Comparison of ENCODE assay signal across 8 cellular contexts in genomic region chr10:80202934-80203834, GRCh38. TPM values are rescaled to one million over a fixed set of nuclear protein-coding genes. Genes with fewer than 3 reads are reported as not detected.
DNase-seq lines count a peak whose midpoint lies in the region; ATAC-seq and TF ChIP-seq lines count a peak whose summit lies in the region.

No MANE protein-coding gene starts in this region.

- H3K27me3 Mint-ChIP-seq in activated CD8-positive, alpha-beta T cell treated with anti-CD3 and anti-CD28 coated beads for 36 hours: no peaks in the 10 kb centered on the region
- no peaks in the 10 kb centered on the region for H3K27me3 Mint-ChIP-seq in natural killer cell (ENCODE audit: low read depth in 2 of 2)

- peak in 1 of 2 donors; percentile 13 for TF ChIP-seq POLR2A in tibial nerve (IDR thresholded peaks at IDR 0.05)

- CTCF ChIA-PET in activated CD8-positive, alpha-beta T cell treated with anti-CD3 and anti-CD28 coated beads for 36 hours (lab: Charles Lee): interaction anchor here (0.7 to 4.8 kb wide), 16 partner anchors 9 to 267 kb away, joined by 3 to 28 read pairs (median 4); no protein-coding TSS in a partner anchor

- TF ChIP-seq EP300 in tibial nerve (IDR thresholded peaks at IDR 0.05): peak in 1 of 2 donors; percentile 47

- H3K36me3 ChIP-seq in tibial nerve: no peaks in the 10 kb centered on the region

- no peaks in the 10 kb centered on the region for H3K9me3 ChIP-seq in tibial nerve

- H3K27ac ChIP-seq in epithelial cell of prostate (peak overlapping the region; percentile 98), tibial nerve (peak overlapping the region; percentile 14 to 99 (median 95))

- H3K27me3 ChIP-seq in tibial nerve: no peaks in the 10 kb centered on the region

- peaks cover 44% of the 10 kb centered on the region for H3K36me3 Mint-ChIP-seq in activated CD8-positive, alpha-beta T cell treated with anti-CD3 and anti-CD28 coated beads for 36 hours (ENCODE audit: low read depth)
- H3K36me3 Mint-ChIP-seq in natural killer cell: no peaks in the 10 kb centered on the region

- peaks cover 57% of the 10 kb centered on the region for H3K4me1 Mint-ChIP-seq in activated CD8-positive, alpha-beta T cell treated with anti-CD3 and anti-CD28 coated beads for 36 hours (ENCODE audit: low read depth)
- peaks cover 64 to 67% of the 10 kb centered on the region in 2 donors for H3K4me1 Mint-ChIP-seq in natural killer cell

- ATAC-seq in HG02678 (IDR thresholded peaks at IDR 0.05; ENCODE audit: unreplicated experiment): peak; percentile 59
- ATAC-seq in activated CD8-positive, alpha-beta T cell treated with anti-CD3 and anti-CD28 coated beads for 36 hours: peak; percentile 75
- peak; percentile 58 to 73 (median 64) for ATAC-seq in natural killer cell

- WGBS in tibial nerve, 2 donors: 45 to 47% methylated on average over 14 of the region's 14 CpGs

- H3K9me3 Mint-ChIP-seq in activated CD8-positive, alpha-beta T cell treated with anti-CD3 and anti-CD28 coated beads for 36 hours: no peaks in the 10 kb centered on the region
- no peaks in the 10 kb centered on the region for H3K9me3 Mint-ChIP-seq in natural killer cell

- H3K4me3 ChIP-seq in tibial nerve: peak overlapping the region; percentile 6 to 90 (median 80)

- H3K27ac Mint-ChIP-seq in activated CD8-positive, alpha-beta T cell treated with anti-CD3 and anti-CD28 coated beads for 36 hours: peak overlapping the region; percentile 91
- H3K27ac Mint-ChIP-seq in natural killer cell: peak overlapping the region; percentile 79 to 83

- POLR2A ChIA-PET in activated CD8-positive, alpha-beta T cell treated with anti-CD3 and anti-CD28 coated beads for 36 hours (lab: Charles Lee): interaction anchor here (0.6 to 5.3 kb wide), 13 partner anchors 9 to 261 kb away, joined by 3 to 49 read pairs (median 6); no protein-coding TSS in a partner anchor

- intact Hi-C loops in activated CD8-positive, alpha-beta T cell treated with anti-CD3 and anti-CD28 coated beads for 36 hours (cut with micrococcal nuclease): loop anchor here (1.0 to 10.0 kb wide), 2 partner anchors 17 to 272 kb away; no protein-coding TSS in a partner anchor
- intact Hi-C loops in natural killer cell (cut with micrococcal nuclease): loop anchor here (10.0 kb wide), 1 partner anchor 292 kb away; no protein-coding TSS in a partner anchor

- DNase-seq in SIG-M5 treated with dmso at 0.1 percent for 504 hours (lab: John Stamatoyannopoulos, UW; ENCODE audit: unreplicated experiment) (peak; percentile 72), SIG-M5 (lab: John Stamatoyannopoulos, UW) (no peak), NCI-H1694 treated with DMSO at 0.1 percent for 48 hours (lab: John Stamatoyannopoulos, UW) (peak; percentile 41), epithelial cell of prostate (ENCODE audit: low read depth, low spot score) (no peak), natural killer cell (peak; percentile 41), tibial nerve (ENCODE audit: low spot score in 2 of 2) (peak in 1 of 2 donors; percentile 48)
- peak; percentile 88 for DNase-seq in activated CD8-positive, alpha-beta T cell treated with anti-CD3 and anti-CD28 coated beads for 36 hours

- no peak for TF ChIP-seq CTCF in activated CD8-positive, alpha-beta T cell treated with anti-CD3 and anti-CD28 coated beads for 36 hours (IDR thresholded peaks at IDR 0.05)
- TF ChIP-seq CTCF in natural killer cell (IDR thresholded peaks at IDR 0.05) (no peak), tibial nerve (IDR thresholded peaks at IDR 0.05) (peak in 1 of 5 experiments; percentile 14)

- H3K4me3 Mint-ChIP-seq in activated CD8-positive, alpha-beta T cell treated with anti-CD3 and anti-CD28 coated beads for 36 hours: peak overlapping the region; percentile 92
- H3K4me3 Mint-ChIP-seq in natural killer cell: peak overlapping the region; percentile 88

- peaks cover 0 to 89% (median 57%) of the 10 kb centered on the region in 4 donors for H3K4me1 ChIP-seq in tibial nerve

RNA-seq across cellular contexts. Expression of gene ANXA11, which starts 2.2 kb away (rescaled TPM):
- 100 to 1,000 TPM; 226 to 238 TPM for total RNA-seq in activated CD8-positive, alpha-beta T cell treated with anti-CD3 and anti-CD28 coated beads for 36 hours
- total RNA-seq in natural killer cell (100 to 1,000 TPM; 213 to 264 (median 245) TPM), tibial nerve (100 to 1,000 TPM in 3 of 4 donors, 10 to 100 TPM in 1; 99.8 to 128 (median 113) TPM)

Comparison
In these comparisons a context has a peak if more than half of its experiments do, and no peak if none do; other contexts are left out.
1. DNase-seq: peak in SIG-M5 treated with dmso at 0.1 percent for 504 hours (single experiment), NCI-H1694 treated with DMSO at 0.1 percent for 48 hours (single experiment), activated CD8-positive, alpha-beta T cell treated with anti-CD3 and anti-CD28 coated beads for 36 hours (single experiment) and natural killer cell (single experiment); none in SIG-M5 (single experiment) and epithelial cell of prostate (single experiment).
2. Peak in every context shown above with its lines, with median percentiles within 50 percentile points of each other: ATAC-seq.